In genomic region chr22:42533638-42533977, GRCh38 we compare ENCODE assay signal across 8 cellular contexts. TPM values are rescaled to one million over a fixed set of nuclear protein-coding genes. Genes with fewer than 3 reads are reported as not detected.
DNase-seq lines count a peak whose midpoint lies in the region; ATAC-seq and TF ChIP-seq lines count a peak whose summit lies in the region.

No MANE protein-coding gene starts in this region.

- H3K27me3 Mint-ChIP-seq in CD4-positive, alpha-beta T cell: no peaks in the 10 kb centered on the region
- H3K27me3 Mint-ChIP-seq in T-helper 17 cell (no peaks in the 10 kb centered on the region), naive B cell (no peaks in the 10 kb centered on the region)

- intact Hi-C loops in CD4-positive, alpha-beta T cell (cut with DNase I, micrococcal nuclease): loop anchor here in 1 of 2 experiments (5.0 kb wide), 1 partner anchor 289 kb away; no protein-coding TSS in a partner anchor

- POLR2A ChIA-PET in CD4-positive, alpha-beta T cell (lab: Charles Lee): no interaction called here

- peak overlapping the region; percentile 48 for H3K27ac ChIP-seq in CD4-positive, alpha-beta T cell (ENCODE audit: low read depth, low read length)

- H3K27me3 ChIP-seq in CD4-positive, alpha-beta T cell (ENCODE audit: control insufficient read depth, insufficient read depth, low read length): no peaks in the 10 kb centered on the region

- peaks cover 9% of the 10 kb centered on the region for H3K4me1 Mint-ChIP-seq in CD4-positive, alpha-beta T cell (ENCODE audit: low read depth)
- H3K4me1 Mint-ChIP-seq in T-helper 17 cell (peaks cover 20% of the 10 kb centered on the region), naive B cell (peaks cover 28 to 61% (median 40%) of the 10 kb centered on the region in 3 donors)

- H3K4me3 ChIP-seq in GM12864 (ENCODE audit: low read depth, low read length): peak overlapping the region; percentile 18

- no peaks in the 10 kb centered on the region for H3K9me3 ChIP-seq in CD4-positive, alpha-beta T cell (ENCODE audit: control insufficient read depth, low read length)
- no peaks in the 10 kb centered on the region for H3K9me3 ChIP-seq in T-helper 17 cell (ENCODE audit: control insufficient read depth, low read length, poor library complexity, severe bottlenecking)

- no peak for ATAC-seq in CD4-positive, alpha-beta T cell (ENCODE audit: poor library complexity)
- ATAC-seq in T-helper 17 cell (peak; percentile 13), naive B cell (ENCODE audit: low read depth in 2 of 2) (no peak), omental fat pad (ENCODE audit: low FRiP score) (no peak)

- H3K27ac Mint-ChIP-seq in CD4-positive, alpha-beta T cell: peak overlapping the region; percentile 87
- H3K27ac Mint-ChIP-seq in T-helper 17 cell: peak overlapping the region; percentile 95
- H3K27ac Mint-ChIP-seq in naive B cell: peak overlapping the region; percentile 93 to 100 (median 98)

- TF ChIP-seq CTCF in CD4-positive, alpha-beta T cell (IDR thresholded peaks at IDR 0.05): no peak
- TF ChIP-seq CTCF in GM12864 (IDR thresholded peaks at IDR 0.05; ENCODE audit: low read depth, low read length, missing control alignments) (no peak), omental fat pad (IDR thresholded peaks at IDR 0.05) (no peak)

- peak overlapping the region; percentile 84 for H3K4me3 Mint-ChIP-seq in CD4-positive, alpha-beta T cell
- H3K4me3 Mint-ChIP-seq in T-helper 17 cell: peak overlapping the region; percentile 92
- peak overlapping the region; percentile 59 to 93 (median 86) for H3K4me3 Mint-ChIP-seq in naive B cell

- no peaks in the 10 kb centered on the region for H3K36me3 Mint-ChIP-seq in CD4-positive, alpha-beta T cell (ENCODE audit: low read depth)
- H3K36me3 Mint-ChIP-seq in T-helper 17 cell (ENCODE audit: low read depth) (peaks cover 2% of the 10 kb centered on the region), naive B cell (no peaks in the 10 kb centered on the region)

- H3K9me3 Mint-ChIP-seq in CD4-positive, alpha-beta T cell: no peaks in the 10 kb centered on the region
- H3K9me3 Mint-ChIP-seq in naive B cell: no peaks in the 10 kb centered on the region

- CTCF ChIA-PET in CD4-positive, alpha-beta T cell (lab: Charles Lee): interaction anchor here (1.4 to 1.6 kb wide), 2 partner anchors 12 to 27 kb away, joined by 3 to 4 read pairs; no protein-coding TSS in a partner anchor

- DNase-seq in CD4-positive, alpha-beta T cell: no peak
- DNase-seq in GM12864 (ENCODE audit: low read depth) (no peak), T-helper 17 cell (no peak), naive B cell (no peak), T1000 (lab: John Stamatoyannopoulos, UW) (no peak), ureter (ENCODE audit: low spot score) (no peak), SIG-M5 (lab: John Stamatoyannopoulos, UW) (no peak), omental fat pad (ENCODE audit: low spot score) (no peak)

RNA-seq across cellular contexts. Expression of gene RRP7A, which starts 14.0 kb away (rescaled TPM):
- total RNA-seq in CD4-positive, alpha-beta T cell: 10 to 100 TPM; 45.4 to 48.3 TPM
- 10 to 100 TPM; 45.7 to 49.0 TPM for total RNA-seq in T-helper 17 cell
- polyA plus RNA-seq in naive B cell (ENCODE audit: low read depth in 6 of 6): 10 to 100 TPM; 32.1 to 95.4 (median 71.6) TPM
- 54.9 TPM for total RNA-seq in ureter
- total RNA-seq in omental fat pad: 10 to 100 TPM; 19.3 to 28.6 (median 23.4) TPM

RNA-seq across cellular contexts. Expression of gene SERHL2, which starts 20.1 kb away (rescaled TPM):
- total RNA-seq in CD4-positive, alpha-beta T cell: under 1 TPM in 1 of 2 experiments, not detected in 1; 0.69 TPM
- total RNA-seq in T-helper 17 cell (under 1 TPM; 0.34 to 0.40 TPM), ureter (10.8 TPM), omental fat pad (1 to 10 TPM; 1.8 to 4.1 (median 3.0) TPM)
- polyA plus RNA-seq in naive B cell (ENCODE audit: low read depth in 6 of 6): 1 to 10 TPM in 5 of 6 donors, not detected in 1; 4.8 to 8.4 (median 5.6) TPM
